Comparison of ENCODE assay signal across 10 cellular contexts in the genomic region with DNA sequence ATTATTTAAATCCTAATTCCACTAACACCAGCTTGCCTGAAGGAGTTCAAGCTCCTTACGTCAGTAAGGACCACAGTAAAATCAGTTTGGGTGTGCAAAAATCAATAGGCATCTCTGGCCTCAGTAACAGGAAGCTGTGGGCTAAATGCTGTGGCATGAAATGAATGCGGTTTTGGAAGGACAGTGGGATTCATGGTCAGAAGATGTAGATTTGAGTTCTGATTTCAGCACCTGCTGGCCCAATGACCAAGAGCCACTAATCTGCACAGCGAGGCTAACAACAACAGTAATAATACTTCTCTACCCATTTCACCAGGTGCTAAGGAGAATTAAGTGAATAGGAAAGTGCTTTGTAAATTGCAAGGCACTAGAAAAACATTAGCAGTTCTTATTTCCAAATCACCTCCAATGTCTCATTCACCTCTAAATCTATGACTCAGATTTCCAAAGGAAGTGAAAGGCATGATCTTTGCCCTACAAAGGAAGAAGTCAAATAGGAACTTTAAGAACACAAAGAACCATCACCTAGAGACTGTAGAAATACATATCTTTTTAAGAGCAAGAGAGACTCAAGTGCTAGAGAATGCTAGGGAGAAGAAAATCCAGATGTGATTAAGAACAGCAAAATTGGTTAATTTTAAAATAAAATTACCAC.
DNase-seq lines count a peak whose midpoint lies in the region; ATAC-seq and TF ChIP-seq lines count a peak whose summit lies in the region.
"Had no signal": no experiment of that assay in that cellular context is flagged by ENCODE, and none has a peak within 500 bp of the region (broad histone marks: within the 10 kb centered on the region; RNA-seq: fewer than 3 reads in every experiment).

No MANE protein-coding gene starts in this region.

- no peaks in the 10 kb centered on the region for H3K9me3 Mint-ChIP-seq in MCF 10A (ENCODE audit: unreplicated experiment)
- H3K9me3 Mint-ChIP-seq in nephron progenitor cell, result no peaks in the 10 kb centered on the region

- ATAC-seq in gastrocnemius medialis, result no peak

- no peak overlapping the region for H2AFZ ChIP-seq in OCI-LY7 (ENCODE audit: low read length)

- H3K4me3 ChIP-seq in breast epithelium, result no peak overlapping the region
- H3K4me3 ChIP-seq in OCI-LY7 (ENCODE audit: low read depth, low read length, poor library complexity, severe bottlenecking), result no peak overlapping the region
- no peak overlapping the region for H3K4me3 ChIP-seq in gastrocnemius medialis
- H3K4me3 ChIP-seq: BLaER1 had no signal

- DNase-seq in MCF 10A (ENCODE audit: unreplicated experiment) (peak; percentile 45), breast epithelium (ENCODE audit: low spot score in 2 of 2) (no peak), OCI-LY7 (ENCODE audit: low spot score) (no peak), dermis blood vessel endothelial cell (peak; percentile 73), iPS-NIHi7 (ENCODE audit: extremely low spot score) (no peak), nephron progenitor cell (no peak), gastrocnemius medialis (no peak), foreskin melanocyte (no peak)
- DNase-seq: NCI-H146 had no signal

- TF ChIP-seq POLR2A in breast epithelium (IDR thresholded peaks at IDR 0.05), result no peak
- no peak for TF ChIP-seq POLR2A in gastrocnemius medialis (IDR thresholded peaks at IDR 0.05)

- no peaks in the 10 kb centered on the region for H3K36me3 ChIP-seq in breast epithelium
- peaks cover 14% of the 10 kb centered on the region for H3K36me3 ChIP-seq in OCI-LY7 (ENCODE audit: insufficient read depth, low read length)
- no peaks in the 10 kb centered on the region for H3K36me3 ChIP-seq in gastrocnemius medialis
- H3K36me3 ChIP-seq: BLaER1 had no signal

- H3K27ac Mint-ChIP-seq in MCF 10A (ENCODE audit: low read depth, unreplicated experiment) (no peak overlapping the region), nephron progenitor cell (no peak overlapping the region)

- in situ Hi-C loops in gastrocnemius medialis (cut with MboI; ENCODE audit: low sequenced_read_pairs in 4 of 4), result no loop called here

- TF ChIP-seq CTCF in MCF 10A (IDR thresholded peaks at IDR 0.05; ENCODE audit: unreplicated experiment), result no peak
- TF ChIP-seq CTCF in breast epithelium (IDR thresholded peaks at IDR 0.05), result no peak
- no peak for TF ChIP-seq CTCF in OCI-LY7 (conservative IDR thresholded peaks at IDR 0.05; ENCODE audit: low read length)
- no peak for TF ChIP-seq CTCF in nephron progenitor cell (IDR thresholded peaks at IDR 0.05)
- TF ChIP-seq CTCF in gastrocnemius medialis (IDR thresholded peaks at IDR 0.05 in 4 of 5, conservative IDR thresholded peaks at IDR 0.05 in 1 of 5), result no peak

- H3K9me3 ChIP-seq in breast epithelium (no peaks in the 10 kb centered on the region), OCI-LY7 (ENCODE audit: low read length) (no peaks in the 10 kb centered on the region), gastrocnemius medialis (no peaks in the 10 kb centered on the region)
- H3K9me3 ChIP-seq: BLaER1 had no signal

- no peak overlapping the region for H3K27ac ChIP-seq in breast epithelium
- H3K27ac ChIP-seq in OCI-LY7 (ENCODE audit: low read depth, low read length, poor library complexity, severe bottlenecking), result no peak overlapping the region
- H3K27ac ChIP-seq in gastrocnemius medialis, result no peak overlapping the region
- H3K27ac ChIP-seq: BLaER1 had no signal

- H3K27me3 Mint-ChIP-seq in MCF 10A (ENCODE audit: insufficient read depth, unreplicated experiment) (no peaks in the 10 kb centered on the region), nephron progenitor cell (ENCODE audit: low read depth, poor library complexity) (no peaks in the 10 kb centered on the region)

- H3K4me2 ChIP-seq in OCI-LY7 (ENCODE audit: low read length), result peak overlapping the region; percentile 52
- H3K4me2 ChIP-seq: BLaER1 had no signal

- H3K36me3 Mint-ChIP-seq in MCF 10A (ENCODE audit: insufficient read depth, unreplicated experiment) (no peaks in the 10 kb centered on the region), nephron progenitor cell (ENCODE audit: low read depth) (no peaks in the 10 kb centered on the region)

- H3K4me1 ChIP-seq in breast epithelium (no peaks in the 10 kb centered on the region), OCI-LY7 (ENCODE audit: insufficient read depth, low read length, poor library complexity, severe bottlenecking) (peaks cover 62% of the 10 kb centered on the region), gastrocnemius medialis (no peaks in the 10 kb centered on the region)

- intact Hi-C loops in MCF 10A (cut with micrococcal nuclease), result no loop called here
- intact Hi-C loops in breast epithelium (cut with DNase I; ENCODE audit: low total_unique reads), result no loop called here
- intact Hi-C loops in OCI-LY7 (cut with micrococcal nuclease; ENCODE audit: unreplicated experiment), result no loop called here
- intact Hi-C loops in gastrocnemius medialis (cut with DNase I; ENCODE audit: low total_unique reads), result no loop called here

- no peaks in the 10 kb centered on the region for H3K9me2 ChIP-seq in OCI-LY7 (ENCODE audit: insufficient read depth, low read length)

- H3K4me3 Mint-ChIP-seq in MCF 10A (ENCODE audit: unreplicated experiment) (no peak overlapping the region), nephron progenitor cell (no peak overlapping the region)

- H3K27me3 ChIP-seq in breast epithelium (no peaks in the 10 kb centered on the region), gastrocnemius medialis (no peaks in the 10 kb centered on the region)
- H3K27me3 ChIP-seq: BLaER1 had no signal

- BruUV-seq in MCF 10A (replicated peaks; lab: Mats Ljungman, UMichigan), result no TSS peak
- BruUV-seq in OCI-LY7 (replicated peaks; lab: Mats Ljungman, UMichigan), result no TSS peak

- H4K20me1 ChIP-seq in OCI-LY7 (ENCODE audit: insufficient read depth, low read length), result no peaks in the 10 kb centered on the region
- H4K20me1 ChIP-seq: BLaER1 had no signal

- CTCF ChIA-PET in MCF 10A (lab: Yijun Ruan, JAX), result interaction anchor here (0.6 to 2.0 kb wide), 7 partner anchors 10 to 1176 kb away, joined by 3 to 10 read pairs (median 4); no protein-coding TSS in a partner anchor
- CTCF ChIA-PET in OCI-LY7 (lab: Charles Lee; ENCODE audit: unreplicated experiment), result interaction anchor here (1.0 kb wide), 1 partner anchor 10 kb away, joined by 3 read pairs; no protein-coding TSS in a partner anchor

- H3K4me1 Mint-ChIP-seq in MCF 10A (ENCODE audit: insufficient read depth, unreplicated experiment) (peaks cover 17% of the 10 kb centered on the region), nephron progenitor cell (no peaks in the 10 kb centered on the region)

- POLR2A ChIA-PET in MCF 10A (lab: Yijun Ruan, JAX), result no interaction called here
- POLR2A ChIA-PET in OCI-LY7 (lab: Charles Lee), result interaction anchor here (0.6 to 4.2 kb wide), 12 partner anchors 7 to 169 kb away, joined by 3 to 45 read pairs (median 3); no protein-coding TSS in a partner anchor

- H3K79me2 ChIP-seq in OCI-LY7 (ENCODE audit: insufficient read depth, low read depth, low read length), result no peaks in the 10 kb centered on the region; the same call in 1 of the 2 replicates

Comparison
In these comparisons a context has a peak if more than half of its experiments do, and no peak if none do; other contexts are left out.
1. DNase-seq: peak in MCF 10A (single experiment) and dermis blood vessel endothelial cell (single experiment); none in breast epithelium (0 of 2), OCI-LY7 (single experiment), iPS-NIHi7 (single experiment), nephron progenitor cell (single experiment), gastrocnemius medialis (0 of 2) and foreskin melanocyte (single experiment).